ENCODE assay signal across 11 cellular contexts in genomic region chr20:38109025-38109541, GRCh38. TPM values are rescaled to one million over a fixed set of nuclear protein-coding genes. Genes with fewer than 3 reads are reported as not detected.
DNase-seq lines count a peak whose midpoint lies in the region; ATAC-seq and TF ChIP-seq lines count a peak whose summit lies in the region.
"Had no signal": no experiment of that assay in that cellular context is flagged by ENCODE, and none has a peak within 500 bp of the region (broad histone marks: within the 10 kb centered on the region; RNA-seq: fewer than 3 reads in every experiment).

No MANE protein-coding gene starts in this region.

- TF ChIP-seq POLR2A in gastrocnemius medialis (IDR thresholded peaks at IDR 0.05) = peak in 1 of 2 donors; percentile 21

- no peak overlapping the region for H3K4me3 Mint-ChIP-seq in Caco-2 (ENCODE audit: unreplicated experiment)

- intact Hi-C loops in Caco-2 (cut with micrococcal nuclease; ENCODE audit: unreplicated experiment) (no loop called here), left ventricle myocardium superior (cut with micrococcal nuclease) (no loop called here), gastrocnemius medialis (cut with DNase I; ENCODE audit: low total_unique reads) (loop anchor here (5.0 kb wide), 1 partner anchor 587 kb away; the partner anchor contains the start of gene NNAT)

- no peaks in the 10 kb centered on the region for H3K27me3 ChIP-seq in Caco-2 (replicated peaks; ENCODE audit: control insufficient read depth, insufficient read depth, low read length)
- no peaks in the 10 kb centered on the region for H3K27me3 ChIP-seq in adipocyte (replicated peaks; ENCODE audit: control insufficient read depth, insufficient read depth, low read length)
- H3K27me3 ChIP-seq in gastrocnemius medialis = no peaks in the 10 kb centered on the region

- no peaks in the 10 kb centered on the region for H3K27me3 Mint-ChIP-seq in Caco-2 (ENCODE audit: insufficient read depth, unreplicated experiment)

- H3K9ac ChIP-seq in adipocyte (ENCODE audit: low read length) = peak overlapping the region; percentile 32

- H3K36me3 ChIP-seq in Caco-2 (ENCODE audit: control insufficient read depth, insufficient read depth, low read length) (no peaks in the 10 kb centered on the region), adipocyte (ENCODE audit: control insufficient read depth, insufficient read depth, low read length, severe bottlenecking) (no peaks in the 10 kb centered on the region), gastrocnemius medialis (no peaks in the 10 kb centered on the region)

- H3K27ac ChIP-seq in gastrocnemius medialis = peak overlapping the region; percentile 85 to 94 (median 92)

- H3K36me3 Mint-ChIP-seq in Caco-2 (ENCODE audit: insufficient read depth, unreplicated experiment) = peaks cover 20% of the 10 kb centered on the region

- H3K4me1 Mint-ChIP-seq in Caco-2 (ENCODE audit: low read depth, unreplicated experiment) = peaks cover 53% of the 10 kb centered on the region

- H3K9me3 ChIP-seq in Caco-2 (no peaks in the 10 kb centered on the region), adipocyte (ENCODE audit: control insufficient read depth, low read length) (no peaks in the 10 kb centered on the region), gastrocnemius medialis (no peaks in the 10 kb centered on the region)

- in situ Hi-C loops in gastrocnemius medialis (cut with MboI; ENCODE audit: low sequenced_read_pairs in 4 of 4) (no loop called here), GM13976 (cut with MboI; ENCODE audit: low sequenced_read_pairs, unreplicated experiment) (no loop called here)

- H3K9me3 Mint-ChIP-seq in Caco-2 (ENCODE audit: unreplicated experiment) = no peaks in the 10 kb centered on the region

- H3K4me1 ChIP-seq in Caco-2 (peaks cover 51% of the 10 kb centered on the region), adipocyte (ENCODE audit: control insufficient read depth, insufficient read depth, low read length) (peaks cover 29% of the 10 kb centered on the region), gastrocnemius medialis (peaks cover 59 to 63% of the 10 kb centered on the region in 2 donors)

- peak overlapping the region; percentile 10 for H3K27ac Mint-ChIP-seq in Caco-2 (ENCODE audit: unreplicated experiment)

- peak; percentile 64 for ATAC-seq in left ventricle myocardium superior
- peak; percentile 62 to 64 for ATAC-seq in gastrocnemius medialis
- no peak for ATAC-seq in HG03469 (IDR thresholded peaks at IDR 0.05; ENCODE audit: unreplicated experiment)

- no peak overlapping the region for H3K4me3 ChIP-seq in Caco-2 (ENCODE audit: low read depth, low read length)
- peak overlapping the region; percentile 29 for H3K4me3 ChIP-seq in adipocyte (ENCODE audit: low read length)
- no peak overlapping the region for H3K4me3 ChIP-seq in gastrocnemius medialis

- CTCF ChIA-PET in Caco-2 (lab: Charles Lee) = interaction anchor here (0.9 to 2.4 kb wide), 10 partner anchors 14 to 337 kb away, joined by 3 to 13 read pairs (median 6); no protein-coding TSS in a partner anchor

- DNase-seq in Caco-2 = no peak
- peak; percentile 81 for DNase-seq in adipocyte (ENCODE audit: low read depth)
- DNase-seq in left ventricle myocardium superior = peak; percentile 83
- peak; percentile 77 to 87 for DNase-seq in gastrocnemius medialis
- DNase-seq in RPMI8226 = no peak
- no peak for DNase-seq in GM13976 (ENCODE audit: low spot score)
- DNase-seq in activated effector memory CD4-positive, alpha-beta T cell treated with Interleukin-2 at 50 U/mL for 16 hours = no peak
- DNase-seq: DMS153, Karpas-422, posterior cingulate gyrus had no signal

- TF ChIP-seq CTCF in Caco-2 (IDR thresholded peaks at IDR 0.05; ENCODE audit: insufficient read depth in 1 of 2, low read depth in 1 of 2, low read length in 1 of 2, severe bottlenecking in 1 of 2, unreplicated experiment in 1 of 2) (no peak), gastrocnemius medialis (IDR thresholded peaks at IDR 0.05 in 4 of 5, conservative IDR thresholded peaks at IDR 0.05 in 1 of 5) (no peak), GM13976 (IDR thresholded peaks at IDR 0.05; ENCODE audit: borderline replicate concordance, control extremely low read depth, extremely low read depth, insufficient read depth, missing control alignments) (no peak)

- no TSS peak for BruUV-seq in Caco-2 (replicated peaks; lab: Mats Ljungman, UMichigan)

- POLR2A ChIA-PET in Caco-2 (lab: Charles Lee) = interaction anchor here (0.7 to 1.5 kb wide), 3 partner anchors 8 to 35 kb away, joined by 3 to 10 read pairs (median 6); no protein-coding TSS in a partner anchor

RNA-seq across cellular contexts. Expression of gene TGM2, which starts 56.0 kb away (rescaled TPM):
- total RNA-seq in Caco-2 (2022) (138 and 162 TPM in 2 replicates), left ventricle myocardium superior (473 TPM), gastrocnemius medialis (100 to 1,000 TPM in 1 of 4 donors, 10 to 100 TPM in 3; 12.8 to 152 (median 58.4) TPM)

Comparison
In these comparisons a context has a peak if more than half of its experiments do, and no peak if none do; other contexts are left out.
1. DNase-seq: peak in adipocyte (single experiment), left ventricle myocardium superior (single experiment) and gastrocnemius medialis (2 of 2); none in Caco-2 (0 of 2), RPMI8226 (single experiment), GM13976 (single experiment) and activated effector memory CD4-positive, alpha-beta T cell treated with Interleukin-2 at 50 U/mL for 16 hours (single experiment).